11 cellular contexts compared by ENCODE assay signal in the genomic region with DNA sequence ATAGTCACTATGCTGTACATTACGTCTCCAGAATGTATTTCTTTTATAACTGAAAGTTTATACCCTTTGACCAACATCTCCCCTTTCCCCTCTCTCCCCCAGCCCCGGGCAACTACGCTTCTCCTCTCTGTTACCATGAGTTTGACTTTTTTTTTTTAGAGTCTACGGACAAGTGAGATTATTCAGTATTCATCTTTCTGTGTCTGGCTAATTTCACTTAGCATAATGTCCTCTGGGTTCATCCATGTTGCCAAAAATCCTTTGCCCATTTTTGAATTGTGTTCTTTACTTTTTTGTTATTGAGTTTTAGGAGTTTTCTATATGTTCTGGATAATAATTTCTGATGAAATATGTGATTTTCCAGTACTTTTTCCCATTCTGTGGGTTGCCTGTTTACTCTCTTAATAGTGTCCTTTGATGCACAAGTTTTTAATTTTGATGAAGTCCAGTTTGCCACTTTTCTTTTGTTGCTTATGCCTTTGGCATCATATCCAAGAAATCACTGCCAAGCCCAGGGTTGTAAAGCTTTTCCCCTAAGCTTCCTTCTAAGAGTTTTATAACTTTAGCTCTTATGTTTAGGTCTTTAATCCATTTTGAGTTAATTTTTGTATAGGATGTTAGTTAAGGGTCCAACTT.
"Had no signal": no experiment of that assay in that cellular context is flagged by ENCODE, and none has a peak within 500 bp of the region (broad histone marks: within the 10 kb centered on the region; RNA-seq: fewer than 3 reads in every experiment).

No MANE protein-coding gene starts in this region.

- H3K9me3 Mint-ChIP-seq: HFFc6 had no signal

- H3K36me3 ChIP-seq: HAP-1 had no signal

- H3K4me1 ChIP-seq: HAP-1 had no signal

- H3K27ac Mint-ChIP-seq: GM23338, H9, HFFc6 had no signal

- H3K9me3 ChIP-seq: HAP-1 had no signal

- H3K4me3 ChIP-seq: GM23248, GM23338, HAP-1 had no signal

- H3K9ac ChIP-seq: GM23248 had no signal

- H3K27ac ChIP-seq: GM23248 had no signal

- H3K4me3 Mint-ChIP-seq: GM23338, H9, HFFc6 had no signal

- FAIRE-seq: H1, H54 had no signal

- ATAC-seq: GM23338, HCT116 had no signal

- DNase-seq: GM23248, GOT3, H7, H9, HCEC 1CT, HFFc6 had no signal
